18 cellular contexts compared by ENCODE assay signal in the genomic region with DNA sequence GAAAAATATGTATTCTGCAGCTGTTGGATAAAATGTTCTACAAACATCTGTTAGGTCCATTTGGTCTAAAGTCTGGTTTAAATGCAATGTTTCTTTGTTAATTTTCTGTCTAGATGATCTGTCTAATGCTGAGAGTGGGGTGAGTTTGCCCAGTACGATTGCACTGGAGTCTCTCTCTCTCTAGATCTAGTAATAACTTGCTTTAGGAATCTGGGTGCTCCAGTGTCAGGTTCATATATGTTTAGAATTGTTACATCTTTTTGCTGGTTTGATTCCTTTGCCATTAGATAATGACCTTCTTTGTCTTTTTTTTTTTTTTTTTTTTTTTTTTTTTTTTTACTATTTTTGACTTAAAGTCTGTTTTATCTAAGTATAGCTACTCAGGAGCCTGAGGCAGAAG. TPM values are rescaled to one million over a fixed set of nuclear protein-coding genes. Genes with fewer than 3 reads are reported as not detected.
DNase-seq lines count a peak whose midpoint lies in the region; ATAC-seq and TF ChIP-seq lines count a peak whose summit lies in the region.
"Had no signal": no experiment of that assay in that cellular context is flagged by ENCODE, and none has a peak within 500 bp of the region (broad histone marks: within the 10 kb centered on the region; RNA-seq: fewer than 3 reads in every experiment).

No MANE protein-coding gene starts in this region.

- no CpG with 5 or more reads among the region's 1 CpG for WGBS in IMR-90 (ENCODE audit: extremely low coverage in 2 of 2, insufficient read length in 1 of 2), 2 experiments

- peak overlapping the region; percentile 59 for H3K27ac Mint-ChIP-seq in activated naive CD8-positive, alpha-beta T cell
- H3K27ac Mint-ChIP-seq in activated naive CD8-positive, alpha-beta T cell treated with anti-CD3 and anti-CD28 coated beads for 36 hours, result no peak overlapping the region
- peak overlapping the region; percentile 27 for H3K27ac Mint-ChIP-seq in progenitor cell of endocrine pancreas

- H3K9me3 ChIP-seq in IMR-90 (ENCODE audit: control insufficient read depth, insufficient read depth, low read length), result no peaks in the 10 kb centered on the region

- no peak overlapping the region for H3K18ac ChIP-seq in IMR-90 (ENCODE audit: low read depth, low read length)

- no peak overlapping the region for H3K14ac ChIP-seq in IMR-90 (replicated peaks; ENCODE audit: low read depth, low read length)

- no peak overlapping the region for H4K91ac ChIP-seq in IMR-90 (ENCODE audit: insufficient read depth, low read depth, low read length)

- H3K79me1 ChIP-seq in IMR-90 (ENCODE audit: low read depth in 1 of 2, low read length in 2 of 2), result peaks cover 10 to 24% of the 10 kb centered on the region in 2 experiments

- H2AK9ac ChIP-seq in IMR-90 (replicated peaks; ENCODE audit: low read depth, low read length, poor library complexity), result no peak overlapping the region

- H3K23ac ChIP-seq in IMR-90 (ENCODE audit: low read depth, low read length), result no peak overlapping the region

- H2BK5ac ChIP-seq in IMR-90 (ENCODE audit: low read depth, low read length, poor library complexity, severe bottlenecking), result no peak overlapping the region

- no peak for DNase-seq in activated naive CD8-positive, alpha-beta T cell treated with anti-CD3 and anti-CD28 coated beads for 36 hours
- peak; percentile 10 for DNase-seq in IMR-90
- DNase-seq in foreskin fibroblast, result peak; percentile 4 to 23
- DNase-seq in progenitor cell of endocrine pancreas (ENCODE audit: low spot score, unreplicated experiment), result no peak
- DNase-seq in NOMO-1 treated with DMSO at 0.1 percent for 48 hours (lab: John Stamatoyannopoulos, UW; ENCODE audit: unreplicated experiment), result no peak
- DNase-seq in COLO829 (ENCODE audit: low spot score), result no peak
- DNase-seq: CD8-positive, alpha-beta memory T cell; NCI-H1417; NCI-H187; NCI-H446; OCI-M1; SJCRH30 had no signal

- no peak overlapping the region for H3K9ac ChIP-seq in IMR-90 (ENCODE audit: low read depth, low read length)
- H3K9ac ChIP-seq: BLaER1, KMS-11 had no signal

- no peaks in the 10 kb centered on the region for H3K27me3 ChIP-seq in IMR-90 (ENCODE audit: control insufficient read depth, insufficient read depth, low read length)
- H3K27me3 ChIP-seq: BLaER1, SJCRH30 had no signal

- ATAC-seq in IMR-90 (ENCODE audit: low read depth), result no peak
- no peak for ATAC-seq in HG02981 (IDR thresholded peaks at IDR 0.05; ENCODE audit: unreplicated experiment)
- ATAC-seq: A549 had no signal

- H3K9me1 ChIP-seq in IMR-90 (ENCODE audit: insufficient read depth, low read length), result peaks cover 7% of the 10 kb centered on the region

- peaks cover 27% of the 10 kb centered on the region for H3K36me3 ChIP-seq in IMR-90 (ENCODE audit: control insufficient read depth, insufficient read depth, low read length)

- in situ Hi-C loops in IMR-90 (cut with MboI; ENCODE audit: low sequenced_read_pairs), result no loop called here

- H3K27ac ChIP-seq in IMR-90 (ENCODE audit: insufficient read depth, low read length), result no peak overlapping the region
- H3K27ac ChIP-seq: A549, BLaER1, HL-60, KMS-11, SJCRH30 had no signal

- H3K9me3 Mint-ChIP-seq in activated naive CD8-positive, alpha-beta T cell (ENCODE audit: low read depth), result peaks cover 15% of the 10 kb centered on the region
- peaks cover 34% of the 10 kb centered on the region for H3K9me3 Mint-ChIP-seq in activated naive CD8-positive, alpha-beta T cell treated with anti-CD3 and anti-CD28 coated beads for 36 hours
- peaks cover 19% of the 10 kb centered on the region for H3K9me3 Mint-ChIP-seq in progenitor cell of endocrine pancreas (ENCODE audit: low read depth)

- H3K4me3 ChIP-seq in IMR-90 (ENCODE audit: insufficient read depth, low read depth, low read length) (no peak overlapping the region), foreskin fibroblast (ENCODE audit: low read depth in 1 of 2, low read length in 2 of 2) (no peak overlapping the region)
- H3K4me3 ChIP-seq: A549, BLaER1, SJCRH30 had no signal

- H3K27me3 Mint-ChIP-seq in activated naive CD8-positive, alpha-beta T cell, result no peaks in the 10 kb centered on the region
- H3K27me3 Mint-ChIP-seq in activated naive CD8-positive, alpha-beta T cell treated with anti-CD3 and anti-CD28 coated beads for 36 hours, result no peaks in the 10 kb centered on the region
- no peaks in the 10 kb centered on the region for H3K27me3 Mint-ChIP-seq in progenitor cell of endocrine pancreas
- H3K27me3 Mint-ChIP-seq: CD8-positive, alpha-beta memory T cell had no signal

- H4K8ac ChIP-seq in IMR-90 (ENCODE audit: low read depth in 2 of 2, low read length in 2 of 2), result no peak overlapping the region

- dilution Hi-C loops in IMR-90 (cut with HindIII; ENCODE audit: low sequenced_read_pairs, unreplicated experiment), result no loop called here

- BruUV-seq in IMR-90 (replicated peaks; lab: Mats Ljungman, UMichigan), result no TSS peak

- H3K56ac ChIP-seq in IMR-90 (ENCODE audit: extremely low read depth, insufficient read depth, low read length), result no peak overlapping the region

- TF ChIP-seq POLR2A in IMR-90 (IDR thresholded peaks at IDR 0.05; ENCODE audit: low read depth, low read length), result no peak

- POLR2A ChIA-PET in IMR-90 (lab: Charles Lee; ENCODE audit: unreplicated experiment), result no interaction called here

- no peak overlapping the region for H3K4me2 ChIP-seq in IMR-90 (ENCODE audit: low read depth, low read length)
- H3K4me2 ChIP-seq: A549, BLaER1, KMS-11 had no signal

- H2BK15ac ChIP-seq in IMR-90 (ENCODE audit: low read depth, low read length), result no peak overlapping the region

- H3K4ac ChIP-seq in IMR-90 (ENCODE audit: low read depth, low read length), result no peak overlapping the region

- TF ChIP-seq RAD21 in IMR-90 (IDR thresholded peaks at IDR 0.05; ENCODE audit: low read length), result no peak

- peaks cover 63% of the 10 kb centered on the region for H3K36me3 Mint-ChIP-seq in activated naive CD8-positive, alpha-beta T cell
- peaks cover 88% of the 10 kb centered on the region for H3K36me3 Mint-ChIP-seq in activated naive CD8-positive, alpha-beta T cell treated with anti-CD3 and anti-CD28 coated beads for 36 hours
- H3K36me3 Mint-ChIP-seq in progenitor cell of endocrine pancreas (ENCODE audit: insufficient read depth), result peaks cover 69% of the 10 kb centered on the region

- TF ChIP-seq CTCF in IMR-90 (conservative IDR thresholded peaks at IDR 0.05; ENCODE audit: low read depth, low read length), result no peak
- no peak for TF ChIP-seq CTCF in foreskin fibroblast (IDR thresholded peaks at IDR 0.05; ENCODE audit: low read depth, low read length)
- no peak for TF ChIP-seq CTCF in progenitor cell of endocrine pancreas (IDR thresholded peaks at IDR 0.05; ENCODE audit: unreplicated experiment)

- H2BK120ac ChIP-seq in IMR-90 (ENCODE audit: low read depth, low read length), result no peak overlapping the region

- H3K4me1 ChIP-seq in IMR-90 (ENCODE audit: control insufficient read depth, insufficient read depth, low read length), result no peaks in the 10 kb centered on the region
- H3K4me1 ChIP-seq: A549, BLaER1, SJCRH30 had no signal

- H4K20me1 ChIP-seq in IMR-90 (ENCODE audit: insufficient read depth, low read length), result no peaks in the 10 kb centered on the region

- H3K4me3 Mint-ChIP-seq in activated naive CD8-positive, alpha-beta T cell, result peak overlapping the region; percentile 12
- H3K4me3 Mint-ChIP-seq in activated naive CD8-positive, alpha-beta T cell treated with anti-CD3 and anti-CD28 coated beads for 36 hours, result no peak overlapping the region
- H3K4me3 Mint-ChIP-seq in progenitor cell of endocrine pancreas (ENCODE audit: low read depth), result no peak overlapping the region

- peaks cover 64% of the 10 kb centered on the region for H3K4me1 Mint-ChIP-seq in activated naive CD8-positive, alpha-beta T cell (ENCODE audit: low read depth)
- peaks cover 33% of the 10 kb centered on the region for H3K4me1 Mint-ChIP-seq in activated naive CD8-positive, alpha-beta T cell treated with anti-CD3 and anti-CD28 coated beads for 36 hours
- no peaks in the 10 kb centered on the region for H3K4me1 Mint-ChIP-seq in progenitor cell of endocrine pancreas (ENCODE audit: low read depth)

- intact Hi-C loops in IMR-90 (cut with micrococcal nuclease), result no loop called here

- CTCF ChIA-PET in IMR-90 (lab: Yijun Ruan, JAX), result no interaction called here

- no peak overlapping the region for H2AK5ac ChIP-seq in IMR-90 (ENCODE audit: low read depth, low read length)

- no peak overlapping the region for H2AFZ ChIP-seq in IMR-90 (replicated peaks; ENCODE audit: low read length, poor library complexity)

- no peak overlapping the region for H4K5ac ChIP-seq in IMR-90 (ENCODE audit: low read depth, low read length)

- no peak overlapping the region for H2BK20ac ChIP-seq in IMR-90 (ENCODE audit: low read depth, low read length)

TF ChIP-seq in IMR-90, 13 proteins besides CTCF, POLR2A, EP300 and RAD21 (continues in another document):
- TF ChIP-seq CHD1 (IDR thresholded peaks at IDR 0.05; ENCODE audit: low read depth, low read length) (no peak), CEBPB (IDR thresholded peaks at IDR 0.05; ENCODE audit: low read depth, low read length) (no peak), MAZ (IDR thresholded peaks at IDR 0.05; ENCODE audit: borderline replicate concordance, low read depth, low read length) (no peak), FOS (IDR thresholded peaks at IDR 0.05; ENCODE audit: low read depth, low read length) (no peak), SMC3 (IDR thresholded peaks at IDR 0.05; ENCODE audit: low read depth, low read length) (no peak), RCOR1 (IDR thresholded peaks at IDR 0.05; ENCODE audit: insufficient replicate concordance, low read length) (no peak), MAFK (IDR thresholded peaks at IDR 0.05; ENCODE audit: low read depth, low read length) (no peak), NFE2L2 (IDR thresholded peaks at IDR 0.05; ENCODE audit: low read depth, low read length) (no peak)
- TF ChIP-seq, protein P1, sequence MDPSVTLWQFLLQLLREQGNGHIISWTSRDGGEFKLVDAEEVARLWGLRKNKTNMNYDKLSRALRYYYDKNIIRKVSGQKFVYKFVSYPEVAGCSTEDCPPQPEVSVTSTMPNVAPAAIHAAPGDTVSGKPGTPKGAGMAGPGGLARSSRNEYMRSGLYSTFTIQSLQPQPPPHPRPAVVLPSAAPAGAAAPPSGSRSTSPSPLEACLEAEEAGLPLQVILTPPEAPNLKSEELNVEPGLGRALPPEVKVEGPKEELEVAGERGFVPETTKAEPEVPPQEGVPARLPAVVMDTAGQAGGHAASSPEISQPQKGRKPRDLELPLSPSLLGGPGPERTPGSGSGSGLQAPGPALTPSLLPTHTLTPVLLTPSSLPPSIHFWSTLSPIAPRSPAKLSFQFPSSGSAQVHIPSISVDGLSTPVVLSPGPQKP (IDR thresholded peaks at IDR 0.05; ENCODE audit: borderline replicate concordance, low read depth, low read length), result no peak

RNA-seq across cellular contexts. Expression of gene GCC2, which starts 10.4 kb away (rescaled TPM):
- 10 to 100 TPM; 36.9 to 43.6 TPM for total RNA-seq in activated naive CD8-positive, alpha-beta T cell treated with anti-CD3 and anti-CD28 coated beads for 36 hours
- total RNA-seq in IMR-90 (2012; rRNA removed) (8.6 and 16.7 TPM in 2 replicates), progenitor cell of endocrine pancreas (79.4 and 82.8 TPM in 2 replicates)
- polyA plus RNA-seq in IMR-90 (2012; rRNA removed), result 4.9 and 6.4 TPM in 2 replicates
- 0.88 and 0.95 TPM in 2 replicates for polyA plus RNA-seq in IMR-90 (2012; cell fraction: cytosol; rRNA removed)
- 1.1 and 13.4 TPM in 2 replicates for polyA plus RNA-seq in IMR-90 (2012; cell fraction: nucleus; rRNA removed; ENCODE audit: low replicate concordance)

Comparison
In these comparisons a context has a peak if more than half of its experiments do, and no peak if none do; other contexts are left out.
1. DNase-seq: peak in IMR-90 (single experiment) and foreskin fibroblast (2 of 2); none in activated naive CD8-positive, alpha-beta T cell treated with anti-CD3 and anti-CD28 coated beads for 36 hours (single experiment), progenitor cell of endocrine pancreas (single experiment), NOMO-1 treated with DMSO at 0.1 percent for 48 hours (single experiment) and COLO829 (single experiment).